ENCODE assay signal across 8 cellular contexts in genomic region chr19:2302319-2303208, GRCh38. TPM values are rescaled to one million over a fixed set of nuclear protein-coding genes. Genes with fewer than 3 reads are reported as not detected.
A peak's percentile ranks its signal among the peaks of the same experiment; 100 is the strongest.
DNase-seq lines count a peak whose midpoint lies in the region; ATAC-seq and TF ChIP-seq lines count a peak whose summit lies in the region.
"Had no signal": no experiment of that assay in that cellular context is flagged by ENCODE, and none has a peak within 500 bp of the region (broad histone marks: within the 10 kb centered on the region; RNA-seq: fewer than 3 reads in every experiment).

No MANE protein-coding gene starts in this region.

- TF ChIP-seq CTCF in BE2C (IDR thresholded peaks at IDR 0.05; ENCODE audit: low read depth, low read length) = no peak

- no peaks in the 10 kb centered on the region for H3K36me3 Mint-ChIP-seq in activated naive CD8-positive, alpha-beta T cell treated with anti-CD3 and anti-CD28 coated beads, Interleukin-2, amount 50 U/mL, for 24 hours (ENCODE audit: low read depth)

- peak; percentile 17 for ATAC-seq in activated naive CD8-positive, alpha-beta T cell treated with anti-CD3 and anti-CD28 coated beads, Interleukin-2, amount 50 U/mL, for 24 hours
- no peak for ATAC-seq in HG03159 (IDR thresholded peaks at IDR 0.05; ENCODE audit: unreplicated experiment)
- ATAC-seq in GM18909 (IDR thresholded peaks at IDR 0.05; ENCODE audit: poor library complexity, unreplicated experiment) = no peak
- no peak for ATAC-seq in GM18502 (IDR thresholded peaks at IDR 0.05; ENCODE audit: poor library complexity, unreplicated experiment)

- peaks cover 16% of the 10 kb centered on the region for H3K4me1 Mint-ChIP-seq in activated naive CD8-positive, alpha-beta T cell treated with anti-CD3 and anti-CD28 coated beads, Interleukin-2, amount 50 U/mL, for 24 hours

- no peak overlapping the region for H3K27ac Mint-ChIP-seq in activated naive CD8-positive, alpha-beta T cell treated with anti-CD3 and anti-CD28 coated beads, Interleukin-2, amount 50 U/mL, for 24 hours

- no peak overlapping the region for H3K4me3 Mint-ChIP-seq in activated naive CD8-positive, alpha-beta T cell treated with anti-CD3 and anti-CD28 coated beads, Interleukin-2, amount 50 U/mL, for 24 hours

- H3K27me3 Mint-ChIP-seq in activated naive CD8-positive, alpha-beta T cell treated with anti-CD3 and anti-CD28 coated beads, Interleukin-2, amount 50 U/mL, for 24 hours = peaks cover 30% of the 10 kb centered on the region

- no peak overlapping the region for H3K4me3 ChIP-seq in BE2C (ENCODE audit: low read depth, low read length)

- no peaks in the 10 kb centered on the region for H3K9me3 Mint-ChIP-seq in activated naive CD8-positive, alpha-beta T cell treated with anti-CD3 and anti-CD28 coated beads, Interleukin-2, amount 50 U/mL, for 24 hours

- no peaks in the 10 kb centered on the region for H3K4me1 ChIP-seq in BE2C

- H3K27me3 ChIP-seq in BE2C = peaks cover 8% of the 10 kb centered on the region

- no peaks in the 10 kb centered on the region for H3K36me3 ChIP-seq in BE2C

- DNase-seq in BE2C = peak; percentile 12
- no peak for DNase-seq in activated naive CD8-positive, alpha-beta T cell treated with anti-CD3 and anti-CD28 coated beads, Interleukin-2, amount 50 U/mL, for 24 hours
- DNase-seq in iris pigment epithelial cell (ENCODE audit: low read depth) = peak; percentile 37
- DNase-seq: Calu3, NCI-H748 treated with DMSO at 0.1 percent for 48 hours had no signal

- no peaks in the 10 kb centered on the region for H3K9me3 ChIP-seq in BE2C

RNA-seq across cellular contexts. Expression of gene LINGO3, which starts 5.4 kb away (rescaled TPM):
- polyA plus RNA-seq in BE2C (2012; ENCODE audit: insufficient read depth, insufficient read length, low read depth) = not detected

RNA-seq across cellular contexts. Expression of gene PEAK3, which starts 20.6 kb away (rescaled TPM):
- 0.17 TPM for polyA plus RNA-seq in BE2C (2012; ENCODE audit: insufficient read depth, insufficient read length, low read depth)

RNA-seq across cellular contexts. Expression of gene LSM7, which starts 25.8 kb away (rescaled TPM):
- 1,058 TPM for polyA plus RNA-seq in BE2C (2012; ENCODE audit: insufficient read depth, insufficient read length, low read depth)

RNA-seq across cellular contexts. Expression of gene SPPL2B, which starts 25.9 kb away (rescaled TPM):
- 132 TPM for polyA plus RNA-seq in BE2C (2012; ENCODE audit: insufficient read depth, insufficient read length, low read depth)

RNA-seq across cellular contexts. Expression of gene JSRP1, which starts 46.3 kb away (rescaled TPM):
- 1.2 TPM for polyA plus RNA-seq in BE2C (2012; ENCODE audit: insufficient read depth, insufficient read length, low read depth)
